In genomic region chr3:66392512-66392911, GRCh38 we compare ENCODE assay signal across 14 cellular contexts.
A peak's percentile ranks its signal among the peaks of the same experiment; 100 is the strongest.
DNase-seq lines count a peak whose midpoint lies in the region; ATAC-seq and TF ChIP-seq lines count a peak whose summit lies in the region.
"Had no signal": no experiment of that assay in that cellular context is flagged by ENCODE, and none has a peak within 500 bp of the region (broad histone marks: within the 10 kb centered on the region; RNA-seq: fewer than 3 reads in every experiment).

No MANE protein-coding gene starts in this region.

- peaks cover 27% of the 10 kb centered on the region for H3K79me2 ChIP-seq in GM23338 (replicated peaks; ENCODE audit: insufficient read depth)

- peaks cover 6% of the 10 kb centered on the region for H4K20me1 ChIP-seq in GM23338 (replicated peaks; ENCODE audit: insufficient read depth)

- no peak for TF ChIP-seq POLR2A in GM18505 (IDR thresholded peaks at IDR 0.05; ENCODE audit: borderline replicate concordance, extremely low read depth, insufficient read depth, insufficient read length)

- no peaks in the 10 kb centered on the region for H3K9me2 ChIP-seq in GM23338 (ENCODE audit: insufficient read depth)

- peak overlapping the region; percentile 72 for H3K27ac ChIP-seq in CD4-positive, CD25-positive, alpha-beta regulatory T cell (ENCODE audit: insufficient read depth, low read length, poor library complexity, severe bottlenecking)
- H3K27ac ChIP-seq in GM23338 (ENCODE audit: low read depth): no peak overlapping the region

- peak overlapping the region; percentile 82 for H3K4me3 ChIP-seq in CD4-positive, CD25-positive, alpha-beta regulatory T cell (ENCODE audit: low read depth, low read length)
- H3K4me3 ChIP-seq in GM23338: no peak overlapping the region
- H3K4me3 ChIP-seq: MG63 had no signal

- H3K4me1 ChIP-seq in CD4-positive, CD25-positive, alpha-beta regulatory T cell (ENCODE audit: control insufficient read depth, insufficient read depth, low read length, poor library complexity, severe bottlenecking): peaks cover 42% of the 10 kb centered on the region
- H3K4me1 ChIP-seq in GM23338 (ENCODE audit: insufficient read depth): no peaks in the 10 kb centered on the region

- H3K4me3 Mint-ChIP-seq in CD4-positive, CD25-positive, alpha-beta regulatory T cell: peak overlapping the region; percentile 82 to 98 (median 94)
- H3K4me3 Mint-ChIP-seq in GM23338 (no peak overlapping the region), progenitor cell of endocrine pancreas (ENCODE audit: low read depth) (no peak overlapping the region)
- no peak overlapping the region for H3K4me3 Mint-ChIP-seq in activated naive CD8-positive, alpha-beta T cell treated with anti-CD3 and anti-CD28 coated beads, Interleukin-2, amount 50 U/mL, for 24 hours
- H3K4me3 Mint-ChIP-seq: mesothelial cell of epicardium had no signal

- no peak for DNase-seq in CD4-positive, CD25-positive, alpha-beta regulatory T cell
- DNase-seq in GM23338 (ENCODE audit: low spot score): no peak
- DNase-seq in activated naive CD8-positive, alpha-beta T cell treated with anti-CD3 and anti-CD28 coated beads, Interleukin-2, amount 50 U/mL, for 24 hours: no peak
- no peak for DNase-seq in progenitor cell of endocrine pancreas (ENCODE audit: low spot score, unreplicated experiment)
- DNase-seq in NCI-H1436 treated with DMSO at 0.1 percent for 48 hours (lab: John Stamatoyannopoulos, UW): no peak
- no peak for DNase-seq in NCI-H187 (lab: John Stamatoyannopoulos, UW)
- DNase-seq: activated CD4-positive, alpha-beta T cell treated with anti-CD3 and anti-CD28 coated beads for 48 hours; cortex of kidney; GF-D8; HCEC 1CT; MG63; NCI-H446 treated with DMSO at 0.1 percent for 48 hours had no signal

- H2AFZ ChIP-seq in GM23338: no peak overlapping the region

- H3K9me3 Mint-ChIP-seq in CD4-positive, CD25-positive, alpha-beta regulatory T cell: peaks cover 0 to 4% (median 0%) of the 10 kb centered on the region in 7 donors
- H3K9me3 Mint-ChIP-seq in GM23338 (no peaks in the 10 kb centered on the region), progenitor cell of endocrine pancreas (ENCODE audit: low read depth) (no peaks in the 10 kb centered on the region)
- H3K9me3 Mint-ChIP-seq in activated naive CD8-positive, alpha-beta T cell treated with anti-CD3 and anti-CD28 coated beads, Interleukin-2, amount 50 U/mL, for 24 hours: peaks cover 7% of the 10 kb centered on the region

- H3K27ac Mint-ChIP-seq in CD4-positive, CD25-positive, alpha-beta regulatory T cell: peak overlapping the region; percentile 96 to 99 (median 98)
- H3K27ac Mint-ChIP-seq in GM23338 (no peak overlapping the region), progenitor cell of endocrine pancreas (peak overlapping the region; percentile 73)
- H3K27ac Mint-ChIP-seq in activated naive CD8-positive, alpha-beta T cell treated with anti-CD3 and anti-CD28 coated beads, Interleukin-2, amount 50 U/mL, for 24 hours: peak overlapping the region; percentile 37
- H3K27ac Mint-ChIP-seq: mesothelial cell of epicardium had no signal

- ATAC-seq in CD4-positive, CD25-positive, alpha-beta regulatory T cell (ENCODE audit: low read depth in 2 of 2): no peak
- ATAC-seq in GM23338: no peak
- ATAC-seq in activated naive CD8-positive, alpha-beta T cell treated with anti-CD3 and anti-CD28 coated beads, Interleukin-2, amount 50 U/mL, for 24 hours: no peak
- ATAC-seq in GM18505 (IDR thresholded peaks at IDR 0.05; ENCODE audit: unreplicated experiment): no peak

- H3K4me1 Mint-ChIP-seq in CD4-positive, CD25-positive, alpha-beta regulatory T cell: peaks cover 36 to 76% (median 68%) of the 10 kb centered on the region in 4 donors
- peaks cover 20% of the 10 kb centered on the region for H3K4me1 Mint-ChIP-seq in GM23338
- peaks cover 52% of the 10 kb centered on the region for H3K4me1 Mint-ChIP-seq in activated naive CD8-positive, alpha-beta T cell treated with anti-CD3 and anti-CD28 coated beads, Interleukin-2, amount 50 U/mL, for 24 hours
- H3K4me1 Mint-ChIP-seq in progenitor cell of endocrine pancreas (ENCODE audit: low read depth): peaks cover 2% of the 10 kb centered on the region
- H3K4me1 Mint-ChIP-seq: mesothelial cell of epicardium had no signal

- H3K9me3 ChIP-seq in CD4-positive, CD25-positive, alpha-beta regulatory T cell (ENCODE audit: control insufficient read depth in 2 of 2, low read length in 2 of 2): no peaks in the 10 kb centered on the region
- H3K9me3 ChIP-seq: MG63 had no signal

- H3K36me3 Mint-ChIP-seq in CD4-positive, CD25-positive, alpha-beta regulatory T cell: peaks cover 57% of the 10 kb centered on the region
- peaks cover 69% of the 10 kb centered on the region for H3K36me3 Mint-ChIP-seq in GM23338 (ENCODE audit: low read depth)
- H3K36me3 Mint-ChIP-seq in activated naive CD8-positive, alpha-beta T cell treated with anti-CD3 and anti-CD28 coated beads, Interleukin-2, amount 50 U/mL, for 24 hours (ENCODE audit: low read depth): peaks cover 32% of the 10 kb centered on the region
- peaks cover 29% of the 10 kb centered on the region for H3K36me3 Mint-ChIP-seq in progenitor cell of endocrine pancreas (ENCODE audit: insufficient read depth)

- no peaks in the 10 kb centered on the region for H3K27me3 Mint-ChIP-seq in CD4-positive, CD25-positive, alpha-beta regulatory T cell
- H3K27me3 Mint-ChIP-seq in GM23338 (ENCODE audit: insufficient read depth, low read depth, poor library complexity) (peaks cover 24% of the 10 kb centered on the region), progenitor cell of endocrine pancreas (no peaks in the 10 kb centered on the region)
- no peaks in the 10 kb centered on the region for H3K27me3 Mint-ChIP-seq in activated naive CD8-positive, alpha-beta T cell treated with anti-CD3 and anti-CD28 coated beads, Interleukin-2, amount 50 U/mL, for 24 hours

- no peak overlapping the region for H3K4me2 ChIP-seq in GM23338

- H3K27me3 ChIP-seq in CD4-positive, CD25-positive, alpha-beta regulatory T cell (ENCODE audit: control insufficient read depth, insufficient read depth, low read length): no peaks in the 10 kb centered on the region
- no peaks in the 10 kb centered on the region for H3K27me3 ChIP-seq in GM23338 (ENCODE audit: insufficient read depth)
- H3K27me3 ChIP-seq: MG63 had no signal

- peaks cover 48% of the 10 kb centered on the region for H3K36me3 ChIP-seq in CD4-positive, CD25-positive, alpha-beta regulatory T cell (ENCODE audit: control insufficient read depth, insufficient read depth, low read length)
- peaks cover 45% of the 10 kb centered on the region for H3K36me3 ChIP-seq in GM23338 (ENCODE audit: insufficient read depth)
- H3K36me3 ChIP-seq: MG63 had no signal

- TF ChIP-seq CTCF in GM23338 (conservative IDR thresholded peaks at IDR 0.05; ENCODE audit: low read depth in 2 of 2): no peak
- no peak for TF ChIP-seq CTCF in progenitor cell of endocrine pancreas (IDR thresholded peaks at IDR 0.05; ENCODE audit: unreplicated experiment)

- no peaks in the 10 kb centered on the region for H3F3A ChIP-seq in GM23338 (replicated peaks; ENCODE audit: low read depth)

TF ChIP-seq in GM23338, 12 proteins besides CTCF, POLR2A, EP300 and RAD21:
- no peak for TF ChIP-seq CREB1 (CRISPR knock-in tag; IDR thresholded peaks at IDR 0.05; ENCODE audit: low read depth)
- TF ChIP-seq POLR2AphosphoS5 (IDR thresholded peaks at IDR 0.05; ENCODE audit: low read depth): peak; percentile 14; the same call in 1 of the 2 replicates

Comparison
In these comparisons a context has a peak if more than half of its experiments do, and no peak if none do; other contexts are left out.
1. H3K4me3 Mint-ChIP-seq: peak in CD4-positive, CD25-positive, alpha-beta regulatory T cell (4 of 4); none in GM23338 (single experiment), activated naive CD8-positive, alpha-beta T cell treated with anti-CD3 and anti-CD28 coated beads, Interleukin-2, amount 50 U/mL, for 24 hours (single experiment) and progenitor cell of endocrine pancreas (single experiment).